8 cellular contexts compared by ENCODE assay signal in the genomic region with DNA sequence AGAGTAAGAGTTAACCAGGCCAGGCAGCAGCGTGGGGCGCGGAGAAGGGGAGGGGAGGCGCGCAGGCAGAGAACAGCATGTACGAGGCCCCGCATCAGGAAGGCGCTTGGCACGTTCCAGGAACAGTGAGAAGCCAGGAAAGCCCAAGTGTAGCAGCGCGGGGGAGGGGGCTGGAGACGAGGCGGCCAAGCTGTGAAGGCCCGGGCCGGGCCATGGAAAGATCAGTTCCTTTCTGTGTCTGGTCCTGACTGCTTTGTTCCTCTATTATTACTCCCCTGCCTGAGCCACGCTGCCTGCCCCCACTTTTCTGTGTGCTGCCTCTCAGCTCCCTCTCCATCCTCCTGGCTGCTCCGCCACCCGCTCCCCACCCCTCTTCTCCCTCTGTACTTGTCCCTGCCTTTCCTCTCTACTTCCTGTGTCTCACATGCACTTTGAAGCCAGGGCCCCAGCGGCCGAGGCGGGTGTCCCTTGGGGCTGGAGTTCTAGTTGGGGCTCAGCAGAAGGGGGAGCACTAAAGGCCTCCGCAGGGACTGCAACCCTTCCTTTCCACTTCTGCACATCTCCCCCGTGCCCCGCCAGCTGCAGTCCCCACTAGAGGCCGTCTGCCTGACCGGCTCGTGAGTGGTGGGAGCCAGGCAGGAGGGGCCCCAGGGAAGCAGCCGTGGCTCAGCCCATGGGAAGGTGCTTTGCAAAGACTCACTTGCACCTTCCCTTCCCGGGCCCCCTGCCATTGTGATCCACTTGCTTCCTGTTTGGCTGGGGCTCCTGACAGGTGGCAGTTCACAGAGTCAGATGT.
DNase-seq lines count a peak whose midpoint lies in the region; ATAC-seq, FAIRE-seq and TF ChIP-seq lines count a peak whose summit lies in the region.

No MANE protein-coding gene starts in this region.

- intact Hi-C loops in endothelial cell of umbilical vein (cut with micrococcal nuclease) = loop anchor here (1.0 to 2.0 kb wide), 2 partner anchors 19 to 29 kb away; no protein-coding TSS in a partner anchor
- intact Hi-C loops in upper lobe of right lung (cut with DNase I) = no loop called here

- H3K27ac Mint-ChIP-seq in mesothelial cell of epicardium = peak overlapping the region; percentile 71
- H3K27ac Mint-ChIP-seq in activated T-helper 17 cell treated with anti-CD3 and anti-CD28 coated beads, Interleukin-2, amount 50 U/mL, for 72 hours = no peak overlapping the region

- H3K27me3 ChIP-seq in endothelial cell of umbilical vein (ENCODE audit: control insufficient read depth in 2 of 2, insufficient read depth in 2 of 2, low read length in 2 of 2) = no peaks in the 10 kb centered on the region
- no peaks in the 10 kb centered on the region for H3K27me3 ChIP-seq in upper lobe of right lung

- H3K9ac ChIP-seq in endothelial cell of umbilical vein (replicated peaks; ENCODE audit: extremely low read depth, insufficient read depth, low read length) = peak overlapping the region; percentile 48

- CTCF ChIA-PET in endothelial cell of umbilical vein (lab: Charles Lee) = interaction anchor here (0.7 to 1.4 kb wide), 7 partner anchors 18 to 99 kb away, joined by 3 to 6 read pairs (median 3); no protein-coding TSS in a partner anchor

- peaks cover 15% of the 10 kb centered on the region for H3K4me1 Mint-ChIP-seq in mesothelial cell of epicardium
- no peaks in the 10 kb centered on the region for H3K4me1 Mint-ChIP-seq in activated T-helper 17 cell treated with anti-CD3 and anti-CD28 coated beads, Interleukin-2, amount 50 U/mL, for 72 hours

- TF ChIP-seq POLR2A in endothelial cell of umbilical vein (IDR thresholded peaks at IDR 0.05; ENCODE audit: low read depth, low read length) = peak; percentile 24

- peak overlapping the region; percentile 3 for H3K4me2 ChIP-seq in endothelial cell of umbilical vein (ENCODE audit: insufficient read depth, low read length)

- H3K4me3 ChIP-seq in endothelial cell of umbilical vein (replicated peaks in 1 of 3; ENCODE audit: insufficient read depth in 1 of 3, low read depth in 1 of 3, low read length in 3 of 3) (no peak overlapping the region), upper lobe of right lung (peak overlapping the region; percentile 8)

- POLR2A ChIA-PET in endothelial cell of umbilical vein (lab: Charles Lee) = no interaction called here

- no peaks in the 10 kb centered on the region for H3K9me3 ChIP-seq in endothelial cell of umbilical vein (replicated peaks; ENCODE audit: control insufficient read depth, insufficient read depth, low read length)
- no peaks in the 10 kb centered on the region for H3K9me3 ChIP-seq in upper lobe of right lung

- no peaks in the 10 kb centered on the region for H3K9me3 Mint-ChIP-seq in mesothelial cell of epicardium
- H3K9me3 Mint-ChIP-seq in activated T-helper 17 cell treated with anti-CD3 and anti-CD28 coated beads, Interleukin-2, amount 50 U/mL, for 72 hours = no peaks in the 10 kb centered on the region

- peak; percentile 82 for ATAC-seq in upper lobe of right lung
- no peak for ATAC-seq in activated T-helper 17 cell treated with anti-CD3 and anti-CD28 coated beads, Interleukin-2, amount 50 U/mL, for 72 hours (replicated peaks)

- H3K36me3 ChIP-seq in endothelial cell of umbilical vein (ENCODE audit: control insufficient read depth in 2 of 2, extremely low read depth in 1 of 2, insufficient read depth in 2 of 2, low read length in 2 of 2) = peaks cover 0 to 8% of the 10 kb centered on the region in 2 experiments
- peaks cover 9% of the 10 kb centered on the region for H3K36me3 ChIP-seq in upper lobe of right lung

- DNase-seq in NCI-H524 (lab: John Stamatoyannopoulos, UW) (peak; percentile 37 to 63), NCI-H524 treated with DMSO at 0.1 percent for 48 hours (lab: John Stamatoyannopoulos, UW) (no peak), endothelial cell of umbilical vein (ENCODE audit: low read depth, low spot score) (peak; percentile 76), mesothelial cell of epicardium (ENCODE audit: low spot score in 2 of 2, unreplicated experiment in 2 of 2) (peak; percentile 53 to 72), upper lobe of right lung (peak; percentile 82), NOMO-1 treated with dmso at 0.1 percent for 144 hours (lab: John Stamatoyannopoulos, UW; ENCODE audit: unreplicated experiment) (no peak), NK-92 (lab: John Stamatoyannopoulos, UW; ENCODE audit: unreplicated experiment) (no peak)

- H4K20me1 ChIP-seq in endothelial cell of umbilical vein (replicated peaks; ENCODE audit: control insufficient read depth, extremely low read depth, insufficient read depth, low read length) = no peaks in the 10 kb centered on the region

- dilution Hi-C loops in endothelial cell of umbilical vein (cut with MboI; ENCODE audit: extremely low pct_ligation_motif_present, low sequenced_read_pairs) = no loop called here

- H3K36me3 Mint-ChIP-seq in mesothelial cell of epicardium = peaks cover 18% of the 10 kb centered on the region
- H3K36me3 Mint-ChIP-seq in activated T-helper 17 cell treated with anti-CD3 and anti-CD28 coated beads, Interleukin-2, amount 50 U/mL, for 72 hours (ENCODE audit: low read depth) = no peaks in the 10 kb centered on the region

- H3K27ac ChIP-seq in endothelial cell of umbilical vein (ENCODE audit: insufficient read depth, low read depth, low read length) (peak overlapping the region; percentile 17), upper lobe of right lung (peak overlapping the region; percentile 81)

- TF ChIP-seq CTCF in endothelial cell of umbilical vein (IDR thresholded peaks at IDR 0.05; ENCODE audit: extremely low read depth in 1 of 2, insufficient read depth in 1 of 2, low read depth in 1 of 2, low read length in 2 of 2) = peak in 1 of 2 donors; percentile 8
- TF ChIP-seq CTCF in mesothelial cell of epicardium (IDR thresholded peaks at IDR 0.05; ENCODE audit: unreplicated experiment) = no peak
- no peak for TF ChIP-seq CTCF in upper lobe of right lung (IDR thresholded peaks at IDR 0.05)

- peaks cover 14% of the 10 kb centered on the region for H3K4me1 ChIP-seq in endothelial cell of umbilical vein (ENCODE audit: control insufficient read depth, extremely low read depth, insufficient read depth, low read length)
- peaks cover 18% of the 10 kb centered on the region for H3K4me1 ChIP-seq in upper lobe of right lung

- peak overlapping the region; percentile 79 for H2AFZ ChIP-seq in endothelial cell of umbilical vein (ENCODE audit: low read depth, low read length)

- H3K9me1 ChIP-seq in endothelial cell of umbilical vein (replicated peaks; ENCODE audit: control insufficient read depth, extremely low read depth, insufficient read depth, low read length) = no peaks in the 10 kb centered on the region

- no TSS peak for BruUV-seq in endothelial cell of umbilical vein (replicated peaks; lab: Mats Ljungman, UMichigan)

- no peaks in the 10 kb centered on the region for H3K27me3 Mint-ChIP-seq in mesothelial cell of epicardium (ENCODE audit: low read depth)
- H3K27me3 Mint-ChIP-seq in activated T-helper 17 cell treated with anti-CD3 and anti-CD28 coated beads, Interleukin-2, amount 50 U/mL, for 72 hours = no peaks in the 10 kb centered on the region

- no peaks in the 10 kb centered on the region for H3K79me2 ChIP-seq in endothelial cell of umbilical vein (ENCODE audit: control insufficient read depth, insufficient read depth, low read length)

- FAIRE-seq in endothelial cell of umbilical vein (lab: Jason Lieb, UNC) = peak; percentile 72

- peak overlapping the region; percentile 47 for H3K4me3 Mint-ChIP-seq in mesothelial cell of epicardium
- H3K4me3 Mint-ChIP-seq in activated T-helper 17 cell treated with anti-CD3 and anti-CD28 coated beads, Interleukin-2, amount 50 U/mL, for 72 hours = no peak overlapping the region

TF ChIP-seq in endothelial cell of umbilical vein, 7 proteins besides CTCF, POLR2A, EP300 and RAD21:
- TF ChIP-seq, protein P1, sequence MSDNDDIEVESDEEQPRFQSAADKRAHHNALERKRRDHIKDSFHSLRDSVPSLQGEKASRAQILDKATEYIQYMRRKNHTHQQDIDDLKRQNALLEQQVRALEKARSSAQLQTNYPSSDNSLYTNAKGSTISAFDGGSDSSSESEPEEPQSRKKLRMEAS (IDR thresholded peaks at IDR 0.05; ENCODE audit: insufficient read depth, insufficient read length) = no peak
- TF ChIP-seq MYC (IDR thresholded peaks at IDR 0.05; ENCODE audit: low read depth, low read length) (no peak), FOS (IDR thresholded peaks at IDR 0.05; ENCODE audit: borderline replicate concordance, insufficient read depth, low read length) (no peak), POLR2AphosphoS5 (IDR thresholded peaks at IDR 0.05; ENCODE audit: insufficient read depth, low read depth, low read length) (no peak), EZH2 (IDR thresholded peaks at IDR 0.05; ENCODE audit: borderline replicate concordance, low read depth, low read length, severe bottlenecking) (no peak), JUN (IDR thresholded peaks at IDR 0.05; ENCODE audit: borderline replicate concordance, insufficient read depth, insufficient read length, low read depth) (no peak), GATA2 (IDR thresholded peaks at IDR 0.05; ENCODE audit: insufficient read depth, insufficient read length, low read depth, low read length) (no peak)

Comparison
In these comparisons a context has a peak if more than half of its experiments do, and no peak if none do; other contexts are left out.
1. DNase-seq: peak in NCI-H524 (2 of 2), endothelial cell of umbilical vein (single experiment), mesothelial cell of epicardium (2 of 2) and upper lobe of right lung (single experiment); none in NCI-H524 treated with DMSO at 0.1 percent for 48 hours (single experiment), NOMO-1 treated with dmso at 0.1 percent for 144 hours (single experiment) and NK-92 (single experiment).